In the genomic region with DNA sequence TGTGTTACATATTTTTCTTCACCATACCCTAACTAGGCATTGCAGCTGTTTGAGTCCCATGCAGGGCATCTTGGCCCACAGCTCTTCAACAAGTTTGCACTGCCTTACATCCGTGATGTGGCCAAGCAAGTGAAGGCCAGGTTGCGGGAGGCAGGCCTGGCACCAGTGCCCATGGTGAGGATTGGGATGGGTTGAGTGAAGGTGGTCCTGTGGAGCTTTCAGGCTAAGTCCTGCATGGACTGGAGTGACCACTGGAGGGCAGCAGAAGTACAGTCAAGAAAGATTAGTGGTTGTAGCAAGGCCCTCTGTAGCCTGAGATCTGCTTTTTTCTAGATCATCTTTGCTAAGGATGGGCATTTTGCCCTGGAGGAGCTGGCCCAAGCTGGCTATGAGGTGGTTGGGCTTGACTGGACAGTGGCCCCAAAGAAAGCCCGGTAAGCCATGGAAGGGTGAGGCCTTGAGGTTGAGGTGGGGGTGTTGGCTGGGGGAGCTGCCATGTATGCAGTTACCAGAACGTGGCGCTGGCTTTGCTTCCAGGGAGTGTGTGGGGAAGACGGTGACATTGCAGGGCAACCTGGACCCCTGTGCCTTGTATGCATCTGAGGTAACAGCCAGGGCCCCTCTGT, we compare ENCODE assay signal across 1 cellular context.
A peak's percentile ranks its signal among the peaks of the same experiment; 100 is the strongest.
TF ChIP-seq lines count a peak whose summit lies in the region.

No MANE protein-coding gene starts in this region.

TF ChIP-seq in HepG2, 621 proteins besides CTCF, POLR2A, EP300 and RAD21 (continued from another document):
- TF ChIP-seq XRCC5 (optimal IDR thresholded peaks at IDR 0.05; ENCODE audit: low read length) (peak; percentile 87), THAP9 (CRISPR knock-in tag; IDR thresholded peaks at IDR 0.05; ENCODE audit: borderline replicate concordance) (peak; percentile 24; the same call in 1 of the 2 replicates), ZNF597 (CRISPR knock-in tag; IDR thresholded peaks at IDR 0.05) (no peak), ZFP41 (CRISPR knock-in tag; IDR thresholded peaks at IDR 0.05; ENCODE audit: borderline replicate concordance) (no peak), YEATS2 (CRISPR knock-in tag; IDR thresholded peaks at IDR 0.05; ENCODE audit: borderline replicate concordance) (peak; percentile 49; the same call in 1 of the 2 replicates), KDM5B (CRISPR knock-in tag; IDR thresholded peaks at IDR 0.05; ENCODE audit: borderline replicate concordance) (0 out of 2 replicates have a peak, but pooled peaks have one; percentile 58), FOXA3 (CRISPR knock-in tag; IDR thresholded peaks at IDR 0.05) (0 out of 2 replicates have a peak, but pooled peaks have one; percentile 11), RXRA (CRISPR knock-in tag; IDR thresholded peaks at IDR 0.05) (0 out of 2 replicates have a peak, but pooled peaks have one; percentile 46), ZFX (CRISPR knock-in tag; IDR thresholded peaks at IDR 0.05; ENCODE audit: low read depth) (peak; percentile 37; the same call in 1 of the 2 replicates), ZNF737 (CRISPR knock-in tag; IDR thresholded peaks at IDR 0.05; ENCODE audit: borderline replicate concordance) (no peak), ZFP1 (CRISPR knock-in tag; IDR thresholded peaks at IDR 0.05) (no peak), KLF6 (CRISPR knock-in tag; IDR thresholded peaks at IDR 0.05) (no peak), ZNF441 (CRISPR knock-in tag; IDR thresholded peaks at IDR 0.05; ENCODE audit: borderline replicate concordance) (no peak), SMAD9 (CRISPR knock-in tag; IDR thresholded peaks at IDR 0.05) (no peak), FOSL1 (CRISPR knock-in tag; IDR thresholded peaks at IDR 0.05; ENCODE audit: borderline replicate concordance) (no peak), ERF (CRISPR knock-in tag; IDR thresholded peaks at IDR 0.05) (0 out of 2 replicates have a peak, but pooled peaks have one; percentile 62), PRMT3 (CRISPR knock-in tag; IDR thresholded peaks at IDR 0.05; ENCODE audit: borderline replicate concordance, low read depth) (no peak), ZFAT (CRISPR knock-in tag; conservative IDR thresholded peaks at IDR 0.05) (no peak), ZNF30 (CRISPR knock-in tag; IDR thresholded peaks at IDR 0.05) (no peak), ZNF530 (CRISPR knock-in tag; IDR thresholded peaks at IDR 0.05; ENCODE audit: low read depth) (no peak), GATAD2A (CRISPR knock-in tag; IDR thresholded peaks at IDR 0.05) (peak; percentile 27; the same call in 1 of the 2 replicates), ZNF543 (CRISPR knock-in tag; IDR thresholded peaks at IDR 0.05) (no peak), SMC3 (IDR thresholded peaks at IDR 0.05; ENCODE audit: low read length) (peak; percentile 90)
- TF ChIP-seq, protein P1, sequence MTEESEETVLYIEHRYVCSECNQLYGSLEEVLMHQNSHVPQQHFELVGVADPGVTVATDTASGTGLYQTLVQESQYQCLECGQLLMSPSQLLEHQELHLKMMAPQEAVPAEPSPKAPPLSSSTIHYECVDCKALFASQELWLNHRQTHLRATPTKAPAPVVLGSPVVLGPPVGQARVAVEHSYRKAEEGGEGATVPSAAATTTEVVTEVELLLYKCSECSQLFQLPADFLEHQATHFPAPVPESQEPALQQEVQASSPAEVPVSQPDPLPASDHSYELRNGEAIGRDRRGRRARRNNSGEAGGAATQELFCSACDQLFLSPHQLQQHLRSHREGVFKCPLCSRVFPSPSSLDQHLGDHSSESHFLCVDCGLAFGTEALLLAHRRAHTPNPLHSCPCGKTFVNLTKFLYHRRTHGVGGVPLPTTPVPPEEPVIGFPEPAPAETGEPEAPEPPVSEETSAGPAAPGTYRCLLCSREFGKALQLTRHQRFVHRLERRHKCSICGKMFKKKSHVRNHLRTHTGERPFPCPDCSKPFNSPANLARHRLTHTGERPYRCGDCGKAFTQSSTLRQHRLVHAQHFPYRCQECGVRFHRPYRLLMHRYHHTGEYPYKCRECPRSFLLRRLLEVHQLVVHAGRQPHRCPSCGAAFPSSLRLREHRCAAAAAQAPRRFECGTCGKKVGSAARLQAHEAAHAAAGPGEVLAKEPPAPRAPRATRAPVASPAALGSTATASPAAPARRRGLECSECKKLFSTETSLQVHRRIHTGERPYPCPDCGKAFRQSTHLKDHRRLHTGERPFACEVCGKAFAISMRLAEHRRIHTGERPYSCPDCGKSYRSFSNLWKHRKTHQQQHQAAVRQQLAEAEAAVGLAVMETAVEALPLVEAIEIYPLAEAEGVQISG (CRISPR knock-in tag; IDR thresholded peaks at IDR 0.05), result 0 out of 2 replicates have a peak, but pooled peaks have one; percentile 10
- TF ChIP-seq, protein P2, sequence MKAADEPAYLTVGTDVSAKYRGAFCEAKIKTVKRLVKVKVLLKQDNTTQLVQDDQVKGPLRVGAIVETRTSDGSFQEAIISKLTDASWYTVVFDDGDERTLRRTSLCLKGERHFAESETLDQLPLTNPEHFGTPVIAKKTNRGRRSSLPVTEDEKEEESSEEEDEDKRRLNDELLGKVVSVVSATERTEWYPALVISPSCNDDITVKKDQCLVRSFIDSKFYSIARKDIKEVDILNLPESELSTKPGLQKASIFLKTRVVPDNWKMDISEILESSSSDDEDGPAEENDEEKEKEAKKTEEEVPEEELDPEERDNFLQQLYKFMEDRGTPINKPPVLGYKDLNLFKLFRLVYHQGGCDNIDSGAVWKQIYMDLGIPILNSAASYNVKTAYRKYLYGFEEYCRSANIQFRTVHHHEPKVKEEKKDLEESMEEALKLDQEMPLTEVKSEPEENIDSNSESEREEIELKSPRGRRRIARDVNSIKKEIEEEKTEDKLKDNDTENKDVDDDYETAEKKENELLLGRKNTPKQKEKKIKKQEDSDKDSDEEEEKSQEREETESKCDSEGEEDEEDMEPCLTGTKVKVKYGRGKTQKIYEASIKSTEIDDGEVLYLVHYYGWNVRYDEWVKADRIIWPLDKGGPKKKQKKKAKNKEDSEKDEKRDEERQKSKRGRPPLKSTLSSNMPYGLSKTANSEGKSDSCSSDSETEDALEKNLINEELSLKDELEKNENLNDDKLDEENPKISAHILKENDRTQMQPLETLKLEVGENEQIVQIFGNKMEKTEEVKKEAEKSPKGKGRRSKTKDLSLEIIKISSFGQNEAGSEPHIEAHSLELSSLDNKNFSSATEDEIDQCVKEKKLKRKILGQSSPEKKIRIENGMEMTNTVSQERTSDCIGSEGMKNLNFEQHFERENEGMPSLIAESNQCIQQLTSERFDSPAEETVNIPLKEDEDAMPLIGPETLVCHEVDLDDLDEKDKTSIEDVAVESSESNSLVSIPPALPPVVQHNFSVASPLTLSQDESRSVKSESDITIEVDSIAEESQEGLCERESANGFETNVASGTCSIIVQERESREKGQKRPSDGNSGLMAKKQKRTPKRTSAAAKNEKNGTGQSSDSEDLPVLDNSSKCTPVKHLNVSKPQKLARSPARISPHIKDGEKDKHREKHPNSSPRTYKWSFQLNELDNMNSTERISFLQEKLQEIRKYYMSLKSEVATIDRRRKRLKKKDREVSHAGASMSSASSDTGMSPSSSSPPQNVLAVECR (CRISPR knock-in tag; IDR thresholded peaks at IDR 0.05; ENCODE audit: borderline replicate concordance), result peak; percentile 34; the same call in 1 of the 2 replicates
- TF ChIP-seq, protein P3, sequence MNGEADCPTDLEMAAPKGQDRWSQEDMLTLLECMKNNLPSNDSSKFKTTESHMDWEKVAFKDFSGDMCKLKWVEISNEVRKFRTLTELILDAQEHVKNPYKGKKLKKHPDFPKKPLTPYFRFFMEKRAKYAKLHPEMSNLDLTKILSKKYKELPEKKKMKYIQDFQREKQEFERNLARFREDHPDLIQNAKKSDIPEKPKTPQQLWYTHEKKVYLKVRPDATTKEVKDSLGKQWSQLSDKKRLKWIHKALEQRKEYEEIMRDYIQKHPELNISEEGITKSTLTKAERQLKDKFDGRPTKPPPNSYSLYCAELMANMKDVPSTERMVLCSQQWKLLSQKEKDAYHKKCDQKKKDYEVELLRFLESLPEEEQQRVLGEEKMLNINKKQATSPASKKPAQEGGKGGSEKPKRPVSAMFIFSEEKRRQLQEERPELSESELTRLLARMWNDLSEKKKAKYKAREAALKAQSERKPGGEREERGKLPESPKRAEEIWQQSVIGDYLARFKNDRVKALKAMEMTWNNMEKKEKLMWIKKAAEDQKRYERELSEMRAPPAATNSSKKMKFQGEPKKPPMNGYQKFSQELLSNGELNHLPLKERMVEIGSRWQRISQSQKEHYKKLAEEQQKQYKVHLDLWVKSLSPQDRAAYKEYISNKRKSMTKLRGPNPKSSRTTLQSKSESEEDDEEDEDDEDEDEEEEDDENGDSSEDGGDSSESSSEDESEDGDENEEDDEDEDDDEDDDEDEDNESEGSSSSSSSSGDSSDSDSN (CRISPR knock-in tag; IDR thresholded peaks at IDR 0.05), result 0 out of 2 replicates have a peak, but pooled peaks have one; percentile 32
